Comparison of ENCODE assay signal across 7 cellular contexts in genomic region chr5:41973887-41974286, GRCh38.
"Had no signal": no experiment of that assay in that cellular context is flagged by ENCODE, and none has a peak within 500 bp of the region (broad histone marks: within the 10 kb centered on the region; RNA-seq: fewer than 3 reads in every experiment).

No MANE protein-coding gene starts in this region.

- DNase-seq: IMR-90, KBM-7, KG1 had no signal

- H3K4me3 Mint-ChIP-seq: IgD-negative memory B cell had no signal

- ATAC-seq: HepG2 had no signal

- H3K27ac ChIP-seq: HL-60 had no signal

- H3K36me3 Mint-ChIP-seq: IgD-negative memory B cell had no signal

- H3K27ac Mint-ChIP-seq: IgD-negative memory B cell had no signal

- FAIRE-seq: HepG2, HTR-8/SVneo had no signal

- H3K4me1 Mint-ChIP-seq: IgD-negative memory B cell had no signal
